11 cellular contexts compared by ENCODE assay signal in genomic region chr2:55045685-55046221, GRCh38. TPM values are rescaled to one million over a fixed set of nuclear protein-coding genes. Genes with fewer than 3 reads are reported as not detected.
A peak's percentile ranks its signal among the peaks of the same experiment; 100 is the strongest.
DNase-seq lines count a peak whose midpoint lies in the region; ATAC-seq and TF ChIP-seq lines count a peak whose summit lies in the region.
"Had no signal": no experiment of that assay in that cellular context is flagged by ENCODE, and none has a peak within 500 bp of the region (broad histone marks: within the 10 kb centered on the region; RNA-seq: fewer than 3 reads in every experiment).

No MANE protein-coding gene starts in this region.

- H3K36me3 Mint-ChIP-seq in activated T-helper 17 cell treated with anti-CD3 and anti-CD28 coated beads, Interleukin-2, amount 50 U/mL, for 72 hours (ENCODE audit: low read depth) = peaks cover 26% of the 10 kb centered on the region
- H3K36me3 Mint-ChIP-seq in CD8-positive, alpha-beta T cell = peaks cover 8% of the 10 kb centered on the region
- H3K36me3 Mint-ChIP-seq in activated CD4-positive, alpha-beta T cell treated with anti-CD3 and anti-CD28 coated beads, Interleukin-2, amount 10 ng/mL, durations not matched to agents 24 days and 14 days (ENCODE audit: low read depth) = peaks cover 10% of the 10 kb centered on the region
- H3K36me3 Mint-ChIP-seq: T-cell had no signal

- no peaks in the 10 kb centered on the region for H3K9me3 Mint-ChIP-seq in activated T-helper 17 cell treated with anti-CD3 and anti-CD28 coated beads, Interleukin-2, amount 50 U/mL, for 72 hours
- no peaks in the 10 kb centered on the region for H3K9me3 Mint-ChIP-seq in CD8-positive, alpha-beta T cell
- H3K9me3 Mint-ChIP-seq in activated CD4-positive, alpha-beta T cell treated with anti-CD3 and anti-CD28 coated beads, Interleukin-2, amount 10 ng/mL, durations not matched to agents 24 days and 14 days = no peaks in the 10 kb centered on the region
- H3K9me3 Mint-ChIP-seq: T-cell had no signal

- WGBS in hepatocyte (ENCODE audit: low lambda C conversion rate, missing lambda C conversion rate) = 70% methylated on average over 6 of the region's 6 CpGs

- H3K4me3 ChIP-seq in HEK293 (ENCODE audit: low read depth, low read length) = no peak overlapping the region; the same call in 1 of the 2 replicates
- peak overlapping the region; percentile 1 for H3K4me3 ChIP-seq in hepatocyte
- peak overlapping the region in 2 of 3 donors; percentile 9 to 14 for H3K4me3 ChIP-seq in skeletal muscle tissue (ENCODE audit: low read length in 3 of 3)
- no peak overlapping the region for H3K4me3 ChIP-seq in CD8-positive, alpha-beta T cell (ENCODE audit: low read depth, low read length)

- no peak for ATAC-seq in activated T-helper 17 cell treated with anti-CD3 and anti-CD28 coated beads, Interleukin-2, amount 50 U/mL, for 72 hours (replicated peaks)
- ATAC-seq in GM19463 (IDR thresholded peaks at IDR 0.05; ENCODE audit: unreplicated experiment) = no peak
- no peak for ATAC-seq in CD8-positive, alpha-beta T cell
- ATAC-seq: left lobe of liver, T-cell had no signal

- no peak for TF ChIP-seq CTCF in HEK293 (tag by site-specific recombination; IDR thresholded peaks at IDR 0.05)
- no peak for TF ChIP-seq CTCF in hepatocyte (IDR thresholded peaks at IDR 0.05; ENCODE audit: poor library complexity)
- no peak for TF ChIP-seq CTCF in CD8-positive, alpha-beta T cell (IDR thresholded peaks at IDR 0.05)

- H3K27ac ChIP-seq in HEK293 (ENCODE audit: extremely low read depth, low read depth, low read length) = no peak overlapping the region
- peak overlapping the region; percentile 5 for H3K27ac ChIP-seq in hepatocyte
- no peak overlapping the region for H3K27ac ChIP-seq in skeletal muscle tissue (ENCODE audit: low read depth, low read length)
- H3K27ac ChIP-seq in CD8-positive, alpha-beta T cell (ENCODE audit: low read depth, low read length) = no peak overlapping the region

- no peak overlapping the region for H2AFZ ChIP-seq in hepatocyte

- H3K36me3 ChIP-seq in HEK293 (ENCODE audit: control insufficient read depth in 2 of 2, insufficient read depth in 1 of 2, low read length in 2 of 2) (peaks cover 0 to 5% of the 10 kb centered on the region in 2 experiments; a peak in 1 of 3 replicates), hepatocyte (replicated peaks; ENCODE audit: insufficient read depth, low read depth) (no peaks in the 10 kb centered on the region), skeletal muscle tissue (ENCODE audit: control insufficient read depth in 3 of 3, insufficient read depth in 3 of 3, low read length in 3 of 3) (no peaks in the 10 kb centered on the region)
- no peaks in the 10 kb centered on the region for H3K36me3 ChIP-seq in CD8-positive, alpha-beta T cell (ENCODE audit: insufficient read depth, low read length)

- peaks cover 93% of the 10 kb centered on the region for H3K79me2 ChIP-seq in hepatocyte

- DNase-seq in hepatocyte (ENCODE audit: low spot score) = no peak
- DNase-seq in CD8-positive, alpha-beta T cell = no peak
- no peak for DNase-seq in activated CD4-positive, alpha-beta T cell treated with anti-CD3 and anti-CD28 coated beads, Interleukin-2, amount 10 ng/mL, durations not matched to agents 24 days and 14 days
- DNase-seq: dermis blood vessel endothelial cell, NCI-H2107, T-cell had no signal

- POLR2A ChIA-PET in HEK293 (lab: Yijun Ruan, JAX) = no interaction called here
- POLR2A ChIA-PET in CD8-positive, alpha-beta T cell (lab: Charles Lee) = interaction anchor here (1.6 kb wide), 1 partner anchor 13 kb away, joined by 3 read pairs; no protein-coding TSS in a partner anchor

- intact Hi-C loops in CD8-positive, alpha-beta T cell (cut with DNase I, micrococcal nuclease) = loop anchor here (5.0 to 10.0 kb wide), 6 partner anchors 33 to 491 kb away; partner anchors contain the start of genes CLHC1 (in 1 of the 2) and RPS27A (in 1 of the 2)
- intact Hi-C loops in activated CD4-positive, alpha-beta T cell treated with anti-CD3 and anti-CD28 coated beads, Interleukin-2, amount 10 ng/mL, durations not matched to agents 24 days and 14 days (cut with micrococcal nuclease) = no loop called here

- H3K4me2 ChIP-seq in hepatocyte = peak overlapping the region; percentile 78

- H3K27me3 Mint-ChIP-seq in activated T-helper 17 cell treated with anti-CD3 and anti-CD28 coated beads, Interleukin-2, amount 50 U/mL, for 72 hours = no peaks in the 10 kb centered on the region
- H3K27me3 Mint-ChIP-seq in CD8-positive, alpha-beta T cell (ENCODE audit: low read depth) = no peaks in the 10 kb centered on the region
- no peaks in the 10 kb centered on the region for H3K27me3 Mint-ChIP-seq in activated CD4-positive, alpha-beta T cell treated with anti-CD3 and anti-CD28 coated beads, Interleukin-2, amount 10 ng/mL, durations not matched to agents 24 days and 14 days
- H3K27me3 Mint-ChIP-seq: T-cell had no signal

- H3K4me1 ChIP-seq in HEK293 (ENCODE audit: control insufficient read depth, insufficient read depth, low read length) (peaks cover 21% of the 10 kb centered on the region), hepatocyte (ENCODE audit: insufficient read depth) (peaks cover 33% of the 10 kb centered on the region), skeletal muscle tissue (ENCODE audit: control insufficient read depth in 3 of 3, insufficient read depth in 3 of 3, low read length in 3 of 3) (peaks cover 2 to 15% (median 13%) of the 10 kb centered on the region in 3 donors)
- H3K4me1 ChIP-seq in CD8-positive, alpha-beta T cell (ENCODE audit: insufficient read depth, low read length) = peaks cover 31% of the 10 kb centered on the region

- peaks cover 79% of the 10 kb centered on the region for H4K20me1 ChIP-seq in hepatocyte (ENCODE audit: insufficient read depth, poor library complexity, severe bottlenecking)

- H3K4me3 Mint-ChIP-seq in activated T-helper 17 cell treated with anti-CD3 and anti-CD28 coated beads, Interleukin-2, amount 50 U/mL, for 72 hours = peak overlapping the region; percentile 88
- no peak overlapping the region for H3K4me3 Mint-ChIP-seq in CD8-positive, alpha-beta T cell
- no peak overlapping the region for H3K4me3 Mint-ChIP-seq in activated CD4-positive, alpha-beta T cell treated with anti-CD3 and anti-CD28 coated beads, Interleukin-2, amount 10 ng/mL, durations not matched to agents 24 days and 14 days

- no peaks in the 10 kb centered on the region for H3K9me2 ChIP-seq in hepatocyte (replicated peaks; ENCODE audit: insufficient read depth)

- H3K9me3 ChIP-seq in HEK293 (ENCODE audit: control insufficient read depth, insufficient read depth, low read depth, low read length) (no peaks in the 10 kb centered on the region), hepatocyte (ENCODE audit: low read depth) (no peaks in the 10 kb centered on the region), skeletal muscle tissue (ENCODE audit: control insufficient read depth in 3 of 3, low read length in 3 of 3) (no peaks in the 10 kb centered on the region)
- H3K9me3 ChIP-seq in CD8-positive, alpha-beta T cell (ENCODE audit: low read length) = no peaks in the 10 kb centered on the region

- H3K27me3 ChIP-seq in hepatocyte (no peaks in the 10 kb centered on the region), skeletal muscle tissue (ENCODE audit: control insufficient read depth in 3 of 3, insufficient read depth in 3 of 3, low read length in 3 of 3) (no peaks in the 10 kb centered on the region)
- H3K27me3 ChIP-seq in CD8-positive, alpha-beta T cell (ENCODE audit: insufficient read depth, low read length) = no peaks in the 10 kb centered on the region

- CTCF ChIA-PET in HEK293 (lab: Yijun Ruan, JAX) = interaction anchor here (0.7 to 1.7 kb wide), 5 partner anchors 28 to 146 kb away, joined by 3 to 7 read pairs (median 4); no protein-coding TSS in a partner anchor
- CTCF ChIA-PET in CD8-positive, alpha-beta T cell (lab: Charles Lee) = interaction anchor here (1.2 kb wide), 1 partner anchor 31 kb away, joined by 4 read pairs; no protein-coding TSS in a partner anchor

- no peak overlapping the region for H3K9ac ChIP-seq in skeletal muscle tissue (ENCODE audit: low read depth in 1 of 3, low read length in 3 of 3)

- peaks cover 26% of the 10 kb centered on the region for H3K4me1 Mint-ChIP-seq in activated T-helper 17 cell treated with anti-CD3 and anti-CD28 coated beads, Interleukin-2, amount 50 U/mL, for 72 hours
- H3K4me1 Mint-ChIP-seq in CD8-positive, alpha-beta T cell (ENCODE audit: low read depth) = peaks cover 59% of the 10 kb centered on the region
- peaks cover 31% of the 10 kb centered on the region for H3K4me1 Mint-ChIP-seq in activated CD4-positive, alpha-beta T cell treated with anti-CD3 and anti-CD28 coated beads, Interleukin-2, amount 10 ng/mL, durations not matched to agents 24 days and 14 days

- H3K27ac Mint-ChIP-seq in activated T-helper 17 cell treated with anti-CD3 and anti-CD28 coated beads, Interleukin-2, amount 50 U/mL, for 72 hours = no peak overlapping the region
- no peak overlapping the region for H3K27ac Mint-ChIP-seq in CD8-positive, alpha-beta T cell
- H3K27ac Mint-ChIP-seq in activated CD4-positive, alpha-beta T cell treated with anti-CD3 and anti-CD28 coated beads, Interleukin-2, amount 10 ng/mL, durations not matched to agents 24 days and 14 days = no peak overlapping the region

TF ChIP-seq in HEK293, 187 proteins besides CTCF, POLR2A, EP300 and RAD21 (continues in another document):
- TF ChIP-seq ZNF585B (tag by site-specific recombination; IDR thresholded peaks at IDR 0.05) (no peak), ZNF214 (tag by site-specific recombination; IDR thresholded peaks at IDR 0.05; ENCODE audit: borderline replicate concordance) (no peak), ZNF184 (tag by site-specific recombination; IDR thresholded peaks at IDR 0.05) (no peak), ZNF155 (tag by site-specific recombination; IDR thresholded peaks at IDR 0.05) (no peak), ZBTB17 (tag by site-specific recombination; IDR thresholded peaks at IDR 0.05) (0 out of 2 replicates have a peak, but pooled peaks have one; percentile 16), WT1 (tag by site-specific recombination; IDR thresholded peaks at IDR 0.05) (no peak), ZFP41 (tag by site-specific recombination; IDR thresholded peaks at IDR 0.05; ENCODE audit: borderline replicate concordance) (no peak), ZNF114 (tag by site-specific recombination; IDR thresholded peaks at IDR 0.05) (no peak)

RNA-seq across cellular contexts. Expression of gene RTN4, which starts 4.5 kb away (rescaled TPM):
- 100 to 1,000 TPM in 1 of 2 donors, 10 to 100 TPM in 1; 74.9 to 131 TPM for total RNA-seq in activated T-helper 17 cell treated with anti-CD3 and anti-CD28 coated beads, Interleukin-2, amount 50 U/mL, for 72 hours
- total RNA-seq in hepatocyte (243 and 284 TPM in 2 replicates), skeletal muscle tissue (414 TPM)
- polyA plus RNA-seq in hepatocyte = 437 and 455 TPM in 2 replicates
- 10 to 100 TPM; 79.7 to 81.7 TPM for total RNA-seq in CD8-positive, alpha-beta T cell
- total RNA-seq in activated CD4-positive, alpha-beta T cell treated with anti-CD3 and anti-CD28 coated beads, Interleukin-2, amount 10 ng/mL, durations not matched to agents 24 days and 14 days = 86.9 and 90.1 TPM in 2 replicates

Comparison
In these comparisons a context has a peak if more than half of its experiments do, and no peak if none do; other contexts are left out.
1. H3K4me3 ChIP-seq: peak in hepatocyte (single experiment) and skeletal muscle tissue (2 of 3); none in HEK293 (single experiment) and CD8-positive, alpha-beta T cell (single experiment).